ENCODE assay signal across 1 cellular context in the genomic region with DNA sequence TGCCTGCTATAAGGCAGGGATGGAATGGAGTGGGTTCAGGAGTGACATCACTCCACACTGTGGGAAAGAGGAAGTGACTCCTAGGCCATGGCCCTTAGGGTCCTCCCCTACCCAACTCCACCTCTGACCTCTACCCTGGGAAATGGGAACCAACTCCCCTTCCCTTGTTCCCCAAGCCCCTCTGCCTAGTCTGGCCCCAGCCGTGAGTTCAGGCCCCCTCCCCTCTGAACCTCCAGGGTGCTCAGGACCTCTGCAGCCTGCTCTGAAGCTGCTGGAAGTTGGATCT.
TF ChIP-seq lines count a peak whose summit lies in the region.

No MANE protein-coding gene starts in this region.

TF ChIP-seq in K562, 482 proteins besides CTCF, POLR2A, EP300 and RAD21:
- TF ChIP-seq, protein P1, sequence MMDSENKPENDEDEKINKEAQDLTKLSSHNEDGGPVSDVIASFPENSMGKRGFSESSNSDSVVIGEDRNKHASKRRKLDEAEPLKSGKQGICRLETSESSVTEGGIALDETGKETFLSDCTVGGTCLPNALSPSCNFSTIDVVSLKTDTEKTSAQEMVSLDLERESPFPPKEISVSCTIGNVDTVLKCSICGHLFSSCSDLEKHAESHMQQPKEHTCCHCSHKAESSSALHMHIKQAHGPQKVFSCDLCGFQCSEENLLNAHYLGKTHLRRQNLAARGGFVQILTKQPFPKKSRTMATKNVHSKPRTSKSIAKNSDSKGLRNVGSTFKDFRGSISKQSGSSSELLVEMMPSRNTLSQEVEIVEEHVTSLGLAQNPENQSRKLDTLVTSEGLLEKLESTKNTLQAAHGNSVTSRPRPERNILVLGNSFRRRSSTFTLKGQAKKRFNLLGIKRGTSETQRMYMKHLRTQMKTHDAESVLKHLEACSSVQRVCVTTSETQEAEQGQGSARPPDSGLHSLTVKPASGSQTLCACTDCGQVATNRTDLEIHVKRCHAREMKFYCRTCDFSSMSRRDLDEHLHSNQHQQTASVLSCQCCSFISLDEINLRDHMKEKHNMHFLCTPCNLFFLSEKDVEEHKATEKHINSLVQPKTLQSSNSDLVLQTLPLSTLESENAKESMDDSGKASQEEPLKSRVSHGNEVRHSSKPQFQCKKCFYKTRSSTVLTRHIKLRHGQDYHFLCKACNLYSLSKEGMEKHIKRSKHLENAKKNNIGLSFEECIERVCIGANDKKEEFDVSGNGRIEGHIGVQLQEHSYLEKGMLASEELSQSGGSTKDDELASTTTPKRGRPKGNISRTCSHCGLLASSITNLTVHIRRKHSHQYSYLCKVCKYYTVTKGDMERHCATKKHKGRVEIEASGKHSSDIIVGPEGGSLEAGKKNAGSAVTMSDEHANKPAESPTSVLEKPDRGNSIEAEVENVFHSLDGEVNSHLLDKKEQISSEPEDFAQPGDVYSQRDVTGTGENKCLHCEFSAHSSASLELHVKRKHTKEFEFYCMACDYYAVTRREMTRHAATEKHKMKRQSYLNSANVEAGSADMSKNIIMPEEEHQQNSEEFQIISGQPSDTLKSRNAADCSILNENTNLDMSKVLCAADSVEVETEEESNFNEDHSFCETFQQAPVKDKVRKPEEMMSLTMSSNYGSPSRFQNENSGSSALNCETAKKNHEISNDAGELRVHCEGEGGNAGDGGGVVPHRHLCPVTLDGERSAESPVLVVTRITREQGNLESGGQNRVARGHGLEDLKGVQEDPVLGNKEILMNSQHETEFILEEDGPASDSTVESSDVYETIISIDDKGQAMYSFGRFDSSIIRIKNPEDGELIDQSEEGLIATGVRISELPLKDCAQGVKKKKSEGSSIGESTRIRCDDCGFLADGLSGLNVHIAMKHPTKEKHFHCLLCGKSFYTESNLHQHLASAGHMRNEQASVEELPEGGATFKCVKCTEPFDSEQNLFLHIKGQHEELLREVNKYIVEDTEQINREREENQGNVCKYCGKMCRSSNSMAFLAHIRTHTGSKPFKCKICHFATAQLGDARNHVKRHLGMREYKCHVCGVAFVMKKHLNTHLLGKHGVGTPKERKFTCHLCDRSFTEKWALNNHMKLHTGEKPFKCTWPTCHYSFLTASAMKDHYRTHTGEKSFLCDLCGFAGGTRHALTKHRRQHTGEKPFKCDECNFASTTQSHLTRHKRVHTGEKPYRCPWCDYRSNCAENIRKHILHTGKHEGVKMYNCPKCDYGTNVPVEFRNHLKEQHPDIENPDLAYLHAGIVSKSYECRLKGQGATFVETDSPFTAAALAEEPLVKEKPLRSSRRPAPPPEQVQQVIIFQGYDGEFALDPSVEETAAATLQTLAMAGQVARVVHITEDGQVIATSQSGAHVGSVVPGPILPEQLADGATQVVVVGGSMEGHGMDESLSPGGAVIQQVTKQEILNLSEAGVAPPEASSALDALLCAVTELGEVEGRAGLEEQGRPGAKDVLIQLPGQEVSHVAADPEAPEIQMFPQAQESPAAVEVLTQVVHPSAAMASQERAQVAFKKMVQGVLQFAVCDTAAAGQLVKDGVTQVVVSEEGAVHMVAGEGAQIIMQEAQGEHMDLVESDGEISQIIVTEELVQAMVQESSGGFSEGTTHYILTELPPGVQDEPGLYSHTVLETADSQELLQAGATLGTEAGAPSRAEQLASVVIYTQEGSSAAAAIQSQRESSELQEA (IDR thresholded peaks at IDR 0.05; ENCODE audit: low read depth) = no peak
- TF ChIP-seq, protein P2, sequence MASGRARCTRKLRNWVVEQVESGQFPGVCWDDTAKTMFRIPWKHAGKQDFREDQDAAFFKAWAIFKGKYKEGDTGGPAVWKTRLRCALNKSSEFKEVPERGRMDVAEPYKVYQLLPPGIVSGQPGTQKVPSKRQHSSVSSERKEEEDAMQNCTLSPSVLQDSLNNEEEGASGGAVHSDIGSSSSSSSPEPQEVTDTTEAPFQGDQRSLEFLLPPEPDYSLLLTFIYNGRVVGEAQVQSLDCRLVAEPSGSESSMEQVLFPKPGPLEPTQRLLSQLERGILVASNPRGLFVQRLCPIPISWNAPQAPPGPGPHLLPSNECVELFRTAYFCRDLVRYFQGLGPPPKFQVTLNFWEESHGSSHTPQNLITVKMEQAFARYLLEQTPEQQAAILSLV (tag; IDR thresholded peaks at IDR 0.05) = no peak
- TF ChIP-seq, protein P3, sequence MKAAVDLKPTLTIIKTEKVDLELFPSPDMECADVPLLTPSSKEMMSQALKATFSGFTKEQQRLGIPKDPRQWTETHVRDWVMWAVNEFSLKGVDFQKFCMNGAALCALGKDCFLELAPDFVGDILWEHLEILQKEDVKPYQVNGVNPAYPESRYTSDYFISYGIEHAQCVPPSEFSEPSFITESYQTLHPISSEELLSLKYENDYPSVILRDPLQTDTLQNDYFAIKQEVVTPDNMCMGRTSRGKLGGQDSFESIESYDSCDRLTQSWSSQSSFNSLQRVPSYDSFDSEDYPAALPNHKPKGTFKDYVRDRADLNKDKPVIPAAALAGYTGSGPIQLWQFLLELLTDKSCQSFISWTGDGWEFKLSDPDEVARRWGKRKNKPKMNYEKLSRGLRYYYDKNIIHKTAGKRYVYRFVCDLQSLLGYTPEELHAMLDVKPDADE (conservative IDR thresholded peaks at IDR 0.05; ENCODE audit: control insufficient read depth, low read depth, low read length) = no peak
- TF ChIP-seq ZBTB7A (IDR thresholded peaks at IDR 0.05; ENCODE audit: borderline replicate concordance, control insufficient read depth, low read depth, low read length) (peak; percentile 37; the same call in 1 of the 2 replicates), SPI1 (IDR thresholded peaks at IDR 0.05; ENCODE audit: borderline replicate concordance, low read depth, low read length) (peak; percentile 94), JUND (IDR thresholded peaks at IDR 0.05; ENCODE audit: borderline replicate concordance, low read depth, low read length) (0 out of 2 replicates have a peak, but pooled peaks have one; percentile 14), JUND (tag; IDR thresholded peaks at IDR 0.05; ENCODE audit: borderline replicate concordance, low read depth, low read length) (peak; percentile 40; the same call in 1 of the 3 replicates), ATF7 (IDR thresholded peaks at IDR 0.05) (peak; percentile 32; the same call in 1 of the 2 replicates)
- TF ChIP-seq, protein P4, sequence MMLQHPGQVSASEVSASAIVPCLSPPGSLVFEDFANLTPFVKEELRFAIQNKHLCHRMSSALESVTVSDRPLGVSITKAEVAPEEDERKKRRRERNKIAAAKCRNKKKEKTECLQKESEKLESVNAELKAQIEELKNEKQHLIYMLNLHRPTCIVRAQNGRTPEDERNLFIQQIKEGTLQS (IDR thresholded peaks at IDR 0.05) = 0 out of 2 replicates have a peak, but pooled peaks have one; percentile 14
- TF ChIP-seq, protein P4 (CRISPR knock-in tag; conservative IDR thresholded peaks at IDR 0.05) = no peak
- TF ChIP-seq, protein P5, sequence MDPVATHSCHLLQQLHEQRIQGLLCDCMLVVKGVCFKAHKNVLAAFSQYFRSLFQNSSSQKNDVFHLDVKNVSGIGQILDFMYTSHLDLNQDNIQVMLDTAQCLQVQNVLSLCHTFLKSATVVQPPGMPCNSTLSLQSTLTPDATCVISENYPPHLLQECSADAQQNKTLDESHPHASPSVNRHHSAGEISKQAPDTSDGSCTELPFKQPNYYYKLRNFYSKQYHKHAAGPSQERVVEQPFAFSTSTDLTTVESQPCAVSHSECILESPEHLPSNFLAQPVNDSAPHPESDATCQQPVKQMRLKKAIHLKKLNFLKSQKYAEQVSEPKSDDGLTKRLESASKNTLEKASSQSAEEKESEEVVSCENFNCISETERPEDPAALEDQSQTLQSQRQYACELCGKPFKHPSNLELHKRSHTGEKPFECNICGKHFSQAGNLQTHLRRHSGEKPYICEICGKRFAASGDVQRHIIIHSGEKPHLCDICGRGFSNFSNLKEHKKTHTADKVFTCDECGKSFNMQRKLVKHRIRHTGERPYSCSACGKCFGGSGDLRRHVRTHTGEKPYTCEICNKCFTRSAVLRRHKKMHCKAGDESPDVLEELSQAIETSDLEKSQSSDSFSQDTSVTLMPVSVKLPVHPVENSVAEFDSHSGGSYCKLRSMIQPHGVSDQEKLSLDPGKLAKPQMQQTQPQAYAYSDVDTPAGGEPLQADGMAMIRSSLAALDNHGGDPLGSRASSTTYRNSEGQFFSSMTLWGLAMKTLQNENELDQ (CRISPR knock-in tag; IDR thresholded peaks at IDR 0.05; ENCODE audit: borderline replicate concordance) = no peak
